Comparison of ENCODE assay signal across 20 cellular contexts in genomic region chr6:119112856-119113530, GRCh38. TPM values are rescaled to one million over a fixed set of nuclear protein-coding genes. Genes with fewer than 3 reads are reported as not detected.
A peak's percentile ranks its signal among the peaks of the same experiment; 100 is the strongest.
DNase-seq lines count a peak whose midpoint lies in the region; ATAC-seq and TF ChIP-seq lines count a peak whose summit lies in the region.
"Had no signal": no experiment of that assay in that cellular context is flagged by ENCODE, and none has a peak within 500 bp of the region (broad histone marks: within the 10 kb centered on the region; RNA-seq: fewer than 3 reads in every experiment).

No MANE protein-coding gene starts in this region.

- peak overlapping the region; percentile 63 for H2BK12ac ChIP-seq in trophoblast cell (ENCODE audit: low read length)

- H3K27ac Mint-ChIP-seq in natural killer cell treated with Interleukin-12 subunit alpha and Interleukin-12 subunit beta and Interleukin-15 and Interleukin-18, amount 100 ng/mL, for 72 hours, result no peak overlapping the region
- H3K27ac Mint-ChIP-seq: CD4-positive, CD25-positive, alpha-beta regulatory T cell had no signal

- peaks cover 1% of the 10 kb centered on the region for H3K9me3 ChIP-seq in trophoblast cell (ENCODE audit: insufficient read depth, low read depth, low read length)
- H3K9me3 ChIP-seq: A549, colonic mucosa, heart right ventricle, tibial artery had no signal

- H3K4me2 ChIP-seq in trophoblast cell (ENCODE audit: low read length), result no peak overlapping the region
- H3K4me2 ChIP-seq: A549 had no signal

- peak overlapping the region; percentile 66 for H4K8ac ChIP-seq in trophoblast cell (ENCODE audit: low read depth, low read length)

- ATAC-seq in natural killer cell treated with Interleukin-12 subunit alpha and Interleukin-12 subunit beta and Interleukin-15 and Interleukin-18, amount 100 ng/mL, for 72 hours, result no peak
- ATAC-seq: A549 had no signal

- no peaks in the 10 kb centered on the region for H3K36me3 ChIP-seq in trophoblast cell (ENCODE audit: control insufficient read depth in 1 of 2, insufficient read depth in 2 of 2, low read length in 2 of 2)
- H3K36me3 ChIP-seq: colonic mucosa, heart right ventricle, tibial artery had no signal

- H3K79me2 ChIP-seq in trophoblast cell (ENCODE audit: control insufficient read depth, insufficient read depth, low read length, poor library complexity), result no peaks in the 10 kb centered on the region

- H3K36me3 Mint-ChIP-seq in natural killer cell treated with Interleukin-12 subunit alpha and Interleukin-12 subunit beta and Interleukin-15 and Interleukin-18, amount 100 ng/mL, for 72 hours, result no peaks in the 10 kb centered on the region
- H3K36me3 Mint-ChIP-seq: CD4-positive, CD25-positive, alpha-beta regulatory T cell had no signal

- no peak overlapping the region for H3K4me3 ChIP-seq in NB4 (ENCODE audit: low read depth, low read length)
- no peak overlapping the region for H3K4me3 ChIP-seq in cardiac fibroblast (replicated peaks in 1 of 2; ENCODE audit: low read depth in 2 of 2, low read length in 2 of 2)
- H3K4me3 ChIP-seq in trophoblast cell (ENCODE audit: low read depth, low read length), result no peak overlapping the region
- H3K4me3 ChIP-seq: A549, colonic mucosa, heart right ventricle, tibial artery had no signal

- no peaks in the 10 kb centered on the region for H3K27me3 ChIP-seq in trophoblast cell (ENCODE audit: insufficient read depth, low read length)
- H3K27me3 ChIP-seq: colonic mucosa, tibial artery had no signal

- H3K4me1 Mint-ChIP-seq in natural killer cell treated with Interleukin-12 subunit alpha and Interleukin-12 subunit beta and Interleukin-15 and Interleukin-18, amount 100 ng/mL, for 72 hours (ENCODE audit: low read depth in 2 of 2), result no peaks in the 10 kb centered on the region

- H3K4me3 Mint-ChIP-seq in natural killer cell treated with Interleukin-12 subunit alpha and Interleukin-12 subunit beta and Interleukin-15 and Interleukin-18, amount 100 ng/mL, for 72 hours, result no peak overlapping the region
- H3K4me3 Mint-ChIP-seq: CD4-positive, CD25-positive, alpha-beta regulatory T cell had no signal

- peak overlapping the region; percentile 0 for H2AFZ ChIP-seq in trophoblast cell (ENCODE audit: insufficient read depth, low read length, poor library complexity)

- no peak overlapping the region for H3K14ac ChIP-seq in trophoblast cell (ENCODE audit: low read length)

- no peak overlapping the region for H2BK5ac ChIP-seq in trophoblast cell (ENCODE audit: low read depth, low read length, poor library complexity)

- WGBS in trophoblast cell (ENCODE audit: extremely low coverage, insufficient coverage, insufficient read length), result no CpG with 5 or more reads among the region's 4 CpGs

- no peak overlapping the region for H4K12ac ChIP-seq in trophoblast cell (ENCODE audit: low read depth, low read length)

- no peak overlapping the region for H3K27ac ChIP-seq in trophoblast cell (ENCODE audit: low read depth, low read length)
- H3K27ac ChIP-seq: A549, colonic mucosa, heart right ventricle, tibial artery, VCaP had no signal

- H2AK5ac ChIP-seq in trophoblast cell (ENCODE audit: low read length), result peak overlapping the region; percentile 30

- H2BK120ac ChIP-seq in trophoblast cell (ENCODE audit: insufficient read depth, low read length, poor library complexity), result no peak overlapping the region

- H3K18ac ChIP-seq in trophoblast cell (ENCODE audit: low read length), result no peak overlapping the region

- TF ChIP-seq CTCF in NB4 (IDR thresholded peaks at IDR 0.05; ENCODE audit: low read depth, low read length) (no peak), cardiac fibroblast (IDR thresholded peaks at IDR 0.05; ENCODE audit: low read depth, low read length) (no peak)

- H3K79me1 ChIP-seq in trophoblast cell (ENCODE audit: low read length), result no peaks in the 10 kb centered on the region

- no peak overlapping the region for H3K4ac ChIP-seq in trophoblast cell (ENCODE audit: low read depth, low read length)

- peak overlapping the region; percentile 11 for H3K9ac ChIP-seq in trophoblast cell (ENCODE audit: low read length)

- H4K91ac ChIP-seq in trophoblast cell (ENCODE audit: low read depth, low read length), result no peak overlapping the region

- H3K23ac ChIP-seq in trophoblast cell (ENCODE audit: low read length), result no peak overlapping the region

- peak; percentile 38 for DNase-seq in SIG-M5 treated with dmso at 0.1 percent for 504 hours (lab: John Stamatoyannopoulos, UW; ENCODE audit: unreplicated experiment)
- no peak for DNase-seq in SIG-M5 (lab: John Stamatoyannopoulos, UW)
- DNase-seq in NB4 (ENCODE audit: low read depth), result peak; percentile 55
- DNase-seq in cardiac fibroblast (ENCODE audit: low read depth in 2 of 2), result peak; percentile 13 to 49
- DNase-seq in trophoblast cell, result no peak
- no peak for DNase-seq in hippocampal formation (lab: John Stamatoyannopoulos, UW)
- DNase-seq in NCI-H2227 (lab: John Stamatoyannopoulos, UW; ENCODE audit: unreplicated experiment), result no peak
- DNase-seq in natural killer cell treated with Interleukin-12 subunit alpha and Interleukin-12 subunit beta and Interleukin-15 and Interleukin-18, amount 100 ng/mL, for 72 hours (ENCODE audit: low spot score), result no peak
- DNase-seq: activated gamma-delta T cell; CD4-positive, CD25-positive, alpha-beta regulatory T cell; colonic mucosa; erythroblast; HCEC 1CT; heart right ventricle; NCI-H1105 treated with DMSO at 0.1 percent for 48 hours; NCI-H2227 treated with DMSO at 0.1 percent for 48 hours; occipital lobe had no signal

- no peak for TF ChIP-seq POLR2A in NB4 (IDR thresholded peaks at IDR 0.05; ENCODE audit: extremely low read depth, insufficient read length)

- H3K27me3 Mint-ChIP-seq in natural killer cell treated with Interleukin-12 subunit alpha and Interleukin-12 subunit beta and Interleukin-15 and Interleukin-18, amount 100 ng/mL, for 72 hours, result peaks cover 18% of the 10 kb centered on the region in 2 donors

- H3K4me1 ChIP-seq in trophoblast cell (ENCODE audit: control insufficient read depth in 1 of 2, insufficient read depth in 2 of 2, low read length in 2 of 2), result peaks cover 0 to 4% of the 10 kb centered on the region in 2 experiments
- H3K4me1 ChIP-seq: A549, colonic mucosa had no signal

- H3K9me3 Mint-ChIP-seq in natural killer cell treated with Interleukin-12 subunit alpha and Interleukin-12 subunit beta and Interleukin-15 and Interleukin-18, amount 100 ng/mL, for 72 hours, result no peaks in the 10 kb centered on the region

RNA-seq across cellular contexts. Expression of gene FAM184A, which starts 34.5 kb away (rescaled TPM):
- polyA plus RNA-seq in trophoblast cell (2013), result 5.4 and 6.4 TPM in 2 replicates
- 1 to 10 TPM in 1 of 2 donors, under 1 TPM in 1; 0.43 to 2.1 TPM for total RNA-seq in natural killer cell treated with Interleukin-12 subunit alpha and Interleukin-12 subunit beta and Interleukin-15 and Interleukin-18, amount 100 ng/mL, for 72 hours

Comparison
In these comparisons a context has a peak if more than half of its experiments do, and no peak if none do; other contexts are left out.
1. DNase-seq: peak in SIG-M5 treated with dmso at 0.1 percent for 504 hours (single experiment), NB4 (single experiment) and cardiac fibroblast (2 of 2); none in SIG-M5 (single experiment), trophoblast cell (0 of 2), hippocampal formation (0 of 2), NCI-H2227 (single experiment) and natural killer cell treated with Interleukin-12 subunit alpha and Interleukin-12 subunit beta and Interleukin-15 and Interleukin-18, amount 100 ng/mL, for 72 hours (single experiment).